In the genomic region with DNA sequence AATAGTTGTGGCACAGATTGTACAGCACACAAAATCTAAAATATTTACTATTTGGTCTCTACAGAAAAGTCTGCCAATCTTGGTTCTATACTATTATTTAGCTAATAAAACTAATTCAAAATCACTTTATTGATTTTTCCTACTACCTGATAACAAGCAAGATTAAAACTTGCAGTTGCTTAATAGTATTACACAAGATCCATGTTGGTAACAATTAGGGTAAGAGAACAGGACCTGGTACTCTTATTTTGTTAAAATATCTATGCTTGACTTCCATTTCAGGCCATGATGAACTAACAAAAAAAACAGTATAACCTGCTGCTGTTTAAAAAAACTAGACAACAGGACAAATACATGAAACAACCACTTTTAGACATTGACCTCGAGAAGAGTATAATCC, we compare ENCODE assay signal across 10 cellular contexts.
"Had no signal": no experiment of that assay in that cellular context is flagged by ENCODE, and none has a peak within 500 bp of the region (broad histone marks: within the 10 kb centered on the region; RNA-seq: fewer than 3 reads in every experiment).

No MANE protein-coding gene starts in this region.

- DNase-seq: GM23248, GOT3, H7, HFFc6, IMR-90, KG1 had no signal

- FAIRE-seq: K562 had no signal

- H3K9ac ChIP-seq: GM23248 had no signal

- H3K9me3 ChIP-seq: HAP-1 had no signal

- H2AFZ ChIP-seq: GM23248 had no signal

- H3K36me3 ChIP-seq: HAP-1 had no signal

- H3K27ac ChIP-seq: GM23248, HL-60 had no signal

- H3K4me1 ChIP-seq: HAP-1 had no signal

- ATAC-seq: HCT116, K562 had no signal

- H3K4me3 ChIP-seq: GM23248, HAP-1, K562 had no signal
